ENCODE assay signal across 8 cellular contexts in the genomic region with DNA sequence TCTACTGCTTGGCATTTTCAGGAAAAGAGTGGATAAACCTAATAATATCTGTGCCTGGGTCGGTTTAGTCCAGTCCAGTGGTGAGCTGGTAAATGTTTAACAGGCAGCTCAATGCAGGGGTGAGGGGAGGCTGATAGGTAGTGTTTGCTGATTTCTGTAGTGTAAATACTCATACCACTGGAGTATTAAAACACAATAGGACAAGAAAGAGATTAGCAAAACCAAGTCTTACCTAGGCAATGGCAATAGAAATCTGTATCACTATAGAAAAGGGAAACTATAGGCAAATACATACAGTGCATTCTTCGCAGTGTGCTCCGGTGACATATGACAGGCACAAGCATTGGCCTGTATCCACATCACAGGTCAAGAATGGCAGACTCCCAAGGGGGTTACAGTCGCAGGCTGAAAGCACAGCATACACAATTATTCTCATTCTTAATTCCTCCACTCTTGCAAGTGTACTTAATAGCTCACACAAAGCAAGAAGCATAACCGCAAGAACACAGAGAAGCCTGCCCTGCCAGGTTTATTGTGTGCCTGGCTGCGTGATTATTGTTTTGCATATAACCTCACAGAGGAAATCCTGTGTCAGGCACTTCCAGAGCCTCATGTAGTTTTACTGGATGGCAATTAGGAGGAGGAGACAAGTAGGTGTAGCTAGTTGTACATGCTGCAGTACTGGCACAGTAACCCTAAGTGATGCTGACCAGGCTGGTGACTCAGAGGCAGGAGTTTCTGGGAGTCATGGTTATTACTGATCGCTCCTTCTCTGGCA. TPM values are rescaled to one million over a fixed set of nuclear protein-coding genes. Genes with fewer than 3 reads are reported as not detected.
DNase-seq lines count a peak whose midpoint lies in the region; ATAC-seq and TF ChIP-seq lines count a peak whose summit lies in the region.

No MANE protein-coding gene starts in this region.

- no peak overlapping the region for H3K56ac ChIP-seq in H9 (ENCODE audit: insufficient read length, low read depth, low read length)

- H3K9ac ChIP-seq in H9 (ENCODE audit: extremely low read depth, insufficient read length, low read length) = no peak overlapping the region
- peak overlapping the region; percentile 4 for H3K9ac ChIP-seq in SK-N-MC (ENCODE audit: insufficient read length)
- peak overlapping the region in 1 of 2 donors; percentile 3 for H3K9ac ChIP-seq in stomach smooth muscle (ENCODE audit: low read length in 2 of 2)

- no peaks in the 10 kb centered on the region for H3K27me3 ChIP-seq in ACC112 (ENCODE audit: insufficient read depth, low read length)
- no peaks in the 10 kb centered on the region for H3K27me3 ChIP-seq in H9 (ENCODE audit: insufficient read depth, low read length)
- no peaks in the 10 kb centered on the region for H3K27me3 ChIP-seq in right atrium auricular region
- H3K27me3 ChIP-seq in stomach smooth muscle (ENCODE audit: control insufficient read depth in 1 of 2, insufficient read depth in 2 of 2, low read length in 2 of 2) = no peaks in the 10 kb centered on the region
- H3K27me3 ChIP-seq in naive thymus-derived CD4-positive, alpha-beta T cell (ENCODE audit: control insufficient read depth in 2 of 2, insufficient read depth in 2 of 2, low read length in 2 of 2) = no peaks in the 10 kb centered on the region

- no peak overlapping the region for H2AK5ac ChIP-seq in H9 (ENCODE audit: insufficient read length, low read length)

- H3K36me3 Mint-ChIP-seq in H9 (ENCODE audit: insufficient read depth in 1 of 3, low read depth in 3 of 3) = no peaks in the 10 kb centered on the region
- no peaks in the 10 kb centered on the region for H3K36me3 Mint-ChIP-seq in activated T-cell treated with anti-CD3 and anti-CD28 coated beads, Interleukin-2, amount 50 U/mL, for 72 hours (ENCODE audit: insufficient read depth in 2 of 2)
- no peaks in the 10 kb centered on the region for H3K36me3 Mint-ChIP-seq in naive thymus-derived CD4-positive, alpha-beta T cell

- H3T11ph ChIP-seq in H9 (ENCODE audit: low read length) = no peak overlapping the region

- no peak overlapping the region for H4K5ac ChIP-seq in H9 (ENCODE audit: insufficient read length, low read depth, low read length)

- no CpG with 5 or more reads among the region's 7 CpGs for WGBS in H9 (ENCODE audit: extremely low coverage, insufficient read length, low lambda C conversion rate)

- H3K18ac ChIP-seq in H9 (ENCODE audit: insufficient read length, low read depth, low read length) = no peak overlapping the region

- no peaks in the 10 kb centered on the region for H3K36me3 ChIP-seq in ACC112 (ENCODE audit: insufficient read depth, low read length)
- H3K36me3 ChIP-seq in SK-N-MC (ENCODE audit: insufficient read depth, low read length) = no peaks in the 10 kb centered on the region
- no peaks in the 10 kb centered on the region for H3K36me3 ChIP-seq in right atrium auricular region
- H3K36me3 ChIP-seq in stomach smooth muscle (ENCODE audit: control insufficient read depth in 2 of 2, insufficient read depth in 2 of 2, low read length in 2 of 2) = no peaks in the 10 kb centered on the region
- no peaks in the 10 kb centered on the region for H3K36me3 ChIP-seq in naive thymus-derived CD4-positive, alpha-beta T cell (ENCODE audit: control insufficient read depth in 2 of 3, insufficient read depth in 3 of 3, low read length in 3 of 3)

- no peak for ATAC-seq in activated T-cell treated with anti-CD3 and anti-CD28 coated beads, Interleukin-2, amount 50 U/mL, for 72 hours (replicated peaks in 1 of 2)
- no peak for ATAC-seq in naive thymus-derived CD4-positive, alpha-beta T cell

- TF ChIP-seq CTCF in H9 (conservative IDR thresholded peaks at IDR 0.05) = no peak
- no peak for TF ChIP-seq CTCF in right atrium auricular region (IDR thresholded peaks at IDR 0.05)

- H2BK15ac ChIP-seq in H9 (ENCODE audit: low read depth, low read length) = no peak overlapping the region

- H3K4me2 ChIP-seq in H9 (ENCODE audit: insufficient read depth, insufficient read length, low read length) = no peak overlapping the region

- no peak overlapping the region for H2AFZ ChIP-seq in ACC112 (ENCODE audit: low read length, unreplicated experiment)
- H2AFZ ChIP-seq in H9 (ENCODE audit: low read length) = no peak overlapping the region

- H3K4me1 Mint-ChIP-seq in H9 = peaks cover 3 to 10% of the 10 kb centered on the region in 2 experiments
- no peaks in the 10 kb centered on the region for H3K4me1 Mint-ChIP-seq in activated T-cell treated with anti-CD3 and anti-CD28 coated beads, Interleukin-2, amount 50 U/mL, for 72 hours (ENCODE audit: low read depth)
- no peaks in the 10 kb centered on the region for H3K4me1 Mint-ChIP-seq in naive thymus-derived CD4-positive, alpha-beta T cell

- no peaks in the 10 kb centered on the region for H3K9me3 Mint-ChIP-seq in H9
- no peaks in the 10 kb centered on the region for H3K9me3 Mint-ChIP-seq in activated T-cell treated with anti-CD3 and anti-CD28 coated beads, Interleukin-2, amount 50 U/mL, for 72 hours
- H3K9me3 Mint-ChIP-seq in naive thymus-derived CD4-positive, alpha-beta T cell = peaks cover 0 to 2% (median 0%) of the 10 kb centered on the region in 11 donors

- CTCF ChIA-PET in naive thymus-derived CD4-positive, alpha-beta T cell (lab: Charles Lee) = no interaction called here

- intact Hi-C loops in naive thymus-derived CD4-positive, alpha-beta T cell (cut with micrococcal nuclease) = no loop called here

- H4K91ac ChIP-seq in H9 (ENCODE audit: insufficient read length, low read depth, low read length) = no peak overlapping the region

- peak overlapping the region; percentile 8; the same call in 1 of the 2 replicates for H3K4me3 ChIP-seq in ACC112 (ENCODE audit: low read depth, low read length)
- H3K4me3 ChIP-seq in SK-N-MC = 0 out of 2 replicates have a peak overlapping the region, but pooled peaks have one; percentile 20
- H3K4me3 ChIP-seq in right atrium auricular region = no peak overlapping the region
- H3K4me3 ChIP-seq in stomach smooth muscle (ENCODE audit: low read length in 2 of 2) = peak overlapping the region; percentile 15 to 44
- H3K4me3 ChIP-seq in naive thymus-derived CD4-positive, alpha-beta T cell (ENCODE audit: low read length) = no peak overlapping the region

- H3K9me3 ChIP-seq in H9 (ENCODE audit: control insufficient read depth, low read depth, low read length) (no peaks in the 10 kb centered on the region), SK-N-MC (ENCODE audit: low read depth, low read length) (no peaks in the 10 kb centered on the region), right atrium auricular region (no peaks in the 10 kb centered on the region), stomach smooth muscle (ENCODE audit: control insufficient read depth in 2 of 2, low read length in 2 of 2) (no peaks in the 10 kb centered on the region)
- no peaks in the 10 kb centered on the region for H3K9me3 ChIP-seq in naive thymus-derived CD4-positive, alpha-beta T cell (ENCODE audit: control insufficient read depth in 2 of 3, low read length in 3 of 3)

- DNase-seq in H9 (no peak), SK-N-MC (ENCODE audit: low read depth, low spot score) (no peak), right atrium auricular region (ENCODE audit: low spot score) (peak; percentile 78), iPS-NIHi11 (ENCODE audit: low spot score) (no peak)
- no peak for DNase-seq in activated T-cell treated with anti-CD3 and anti-CD28 coated beads, Interleukin-2, amount 50 U/mL, for 72 hours
- no peak for DNase-seq in naive thymus-derived CD4-positive, alpha-beta T cell

- POLR2A ChIA-PET in naive thymus-derived CD4-positive, alpha-beta T cell (lab: Charles Lee) = no interaction called here

- no peaks in the 10 kb centered on the region for H3K79me2 ChIP-seq in ACC112 (ENCODE audit: control insufficient read depth, insufficient read depth, low read length, unreplicated experiment)
- H3K79me2 ChIP-seq in H9 (ENCODE audit: insufficient read depth, low read length) = no peaks in the 10 kb centered on the region

- no peak overlapping the region for H2BK120ac ChIP-seq in H9 (ENCODE audit: low read depth, low read length, poor library complexity, severe bottlenecking)

- no peak overlapping the region for H3K23ac ChIP-seq in H9 (ENCODE audit: insufficient read length, low read depth, low read length)

- H3K4me1 ChIP-seq in ACC112 (ENCODE audit: control insufficient read depth, insufficient read depth, low read length, unreplicated experiment) (peaks cover 34% of the 10 kb centered on the region), H9 (ENCODE audit: insufficient read depth, low read length) (no peaks in the 10 kb centered on the region), right atrium auricular region (peaks cover 0 to 6% of the 10 kb centered on the region in 2 donors), stomach smooth muscle (ENCODE audit: control insufficient read depth, insufficient read depth, low read length) (peaks cover 10% of the 10 kb centered on the region)
- no peaks in the 10 kb centered on the region for H3K4me1 ChIP-seq in naive thymus-derived CD4-positive, alpha-beta T cell (ENCODE audit: control insufficient read depth in 2 of 2, insufficient read depth in 2 of 2, low read length in 2 of 2)

- H4K8ac ChIP-seq in H9 (replicated peaks; ENCODE audit: insufficient read length, low read depth, low read length) = no peak overlapping the region

- no peaks in the 10 kb centered on the region for H3K79me1 ChIP-seq in H9 (ENCODE audit: insufficient read depth, low read depth, low read length, poor library complexity, severe bottlenecking)

- no peak overlapping the region for H2BK20ac ChIP-seq in H9 (ENCODE audit: low read depth, low read length, poor library complexity, severe bottlenecking)

- no peak overlapping the region for H2BK5ac ChIP-seq in H9 (ENCODE audit: insufficient read length, low read length)

- H3K4me3 Mint-ChIP-seq in H9 = no peak overlapping the region
- H3K4me3 Mint-ChIP-seq in activated T-cell treated with anti-CD3 and anti-CD28 coated beads, Interleukin-2, amount 50 U/mL, for 72 hours = no peak overlapping the region
- H3K4me3 Mint-ChIP-seq in naive thymus-derived CD4-positive, alpha-beta T cell = no peak overlapping the region

- 0 out of 7 replicates have a peak overlapping the region, but pooled peaks of 2 of the 3 experiments have one; percentile 4 to 6 for H3K27ac Mint-ChIP-seq in H9
- no peak overlapping the region for H3K27ac Mint-ChIP-seq in activated T-cell treated with anti-CD3 and anti-CD28 coated beads, Interleukin-2, amount 50 U/mL, for 72 hours
- H3K27ac Mint-ChIP-seq in naive thymus-derived CD4-positive, alpha-beta T cell = no peak overlapping the region

- H3K27ac ChIP-seq in ACC112 (ENCODE audit: low read depth, low read length) (peak overlapping the region; percentile 68), H9 (ENCODE audit: insufficient read length, low read depth, low read length) (no peak overlapping the region), SK-N-MC (peak overlapping the region; percentile 82), right atrium auricular region (peak overlapping the region in 1 of 2 donors; percentile 50), stomach smooth muscle (ENCODE audit: low read length) (peak overlapping the region; percentile 64)
- no peak overlapping the region for H3K27ac ChIP-seq in naive thymus-derived CD4-positive, alpha-beta T cell (ENCODE audit: low read depth, low read length)

- no peak overlapping the region for H2BK12ac ChIP-seq in H9 (ENCODE audit: insufficient read length, low read depth, low read length)

- H3K4ac ChIP-seq in H9 (ENCODE audit: low read depth, low read length) = no peak overlapping the region

- H4K20me1 ChIP-seq in H9 (ENCODE audit: control insufficient read depth, insufficient read depth, insufficient read length) = no peaks in the 10 kb centered on the region

- H3K23me2 ChIP-seq in H9 (ENCODE audit: insufficient read length, low read depth, low read length, poor library complexity, severe bottlenecking) = no peaks in the 10 kb centered on the region

- no peak overlapping the region for H3K14ac ChIP-seq in H9 (ENCODE audit: insufficient read depth, low read length)

- H3K27me3 Mint-ChIP-seq in H9 (ENCODE audit: low read depth) = no peaks in the 10 kb centered on the region; the same call in 1 of the 2 replicates
- H3K27me3 Mint-ChIP-seq in activated T-cell treated with anti-CD3 and anti-CD28 coated beads, Interleukin-2, amount 50 U/mL, for 72 hours (ENCODE audit: low read depth) = peaks cover 41% of the 10 kb centered on the region
- H3K27me3 Mint-ChIP-seq in naive thymus-derived CD4-positive, alpha-beta T cell = peaks cover 5 to 31% (median 21%) of the 10 kb centered on the region in 5 donors

RNA-seq across cellular contexts. Expression of gene LAMB4, which starts 35.0 kb away (rescaled TPM):
- total RNA-seq in H9 (2021) (not detected in 2 replicates), right atrium auricular region (not detected)
- total RNA-seq in activated T-cell treated with anti-CD3 and anti-CD28 coated beads, Interleukin-2, amount 50 U/mL, for 72 hours = not detected
- under 1 TPM in 1 of 5 experiments, not detected in 4; 0.17 TPM for total RNA-seq in naive thymus-derived CD4-positive, alpha-beta T cell
- polyA plus RNA-seq in naive thymus-derived CD4-positive, alpha-beta T cell = not detected

Comparison
In these comparisons a context has a peak if more than half of its experiments do, and no peak if none do; other contexts are left out.
1. H3K27ac ChIP-seq: peak in ACC112 (single experiment), SK-N-MC (single experiment) and stomach smooth muscle (single experiment); none in H9 (single experiment) and naive thymus-derived CD4-positive, alpha-beta T cell (single experiment).
2. H3K4me3 ChIP-seq: peak in ACC112 (single experiment), SK-N-MC (single experiment) and stomach smooth muscle (2 of 2); none in right atrium auricular region (0 of 2) and naive thymus-derived CD4-positive, alpha-beta T cell (single experiment).
3. H3K27ac Mint-ChIP-seq: peak in H9 (2 of 3); none in activated T-cell treated with anti-CD3 and anti-CD28 coated beads, Interleukin-2, amount 50 U/mL, for 72 hours (single experiment) and naive thymus-derived CD4-positive, alpha-beta T cell (0 of 9).